ENCODE assay signal across 22 cellular contexts in genomic region chr6:16274519-16275229, GRCh38.
"Had no signal": no experiment of that assay in that cellular context is flagged by ENCODE, and none has a peak within 500 bp of the region (broad histone marks: within the 10 kb centered on the region; RNA-seq: fewer than 3 reads in every experiment).

No MANE protein-coding gene starts in this region.

- H3K9me3 Mint-ChIP-seq: activated naive CD4-positive, alpha-beta T cell treated with anti-CD3 and anti-CD28 coated beads, Interleukin-2, amount 50 U/mL, for 72 hours; activated T-cell treated with anti-CD3 and anti-CD28 coated beads, Interleukin-2, amount 50 U/mL, for 24 hours; activated T-helper 17 cell treated with anti-CD3 and anti-CD28 coated beads, Interleukin-2, amount 50 U/mL, for 72 hours; central memory CD8-positive, alpha-beta T cell; memory B cell had no signal

- H3K27me3 Mint-ChIP-seq: activated T-cell treated with anti-CD3 and anti-CD28 coated beads, Interleukin-2, amount 50 U/mL, for 24 hours; central memory CD8-positive, alpha-beta T cell had no signal

- DNase-seq: activated CD4-positive, alpha-beta T cell treated with anti-CD3 and anti-CD28 coated beads for 1 hour; activated CD4-positive, alpha-beta T cell treated with anti-CD3 and anti-CD28 coated beads, Interleukin-2, amount 50 U/mL, for 1 hour; activated CD8-positive, alpha-beta memory T cell treated with anti-CD3 and anti-CD28 coated beads for 24 hours; activated CD8-positive, alpha-beta memory T cell treated with anti-CD3 and anti-CD28 coated beads, Interleukin-2, amount 50 U/mL, for 4 hours; activated T-cell treated with anti-CD3 and anti-CD28 coated beads, Interleukin-2, amount 50 U/mL, for 24 hours; aorta; heart right ventricle; left colon; occipital lobe; retina; sigmoid colon; spleen; stimulated activated CD4-positive, alpha-beta T cell treated with anti-CD3 and anti-CD28 coated beads, Interleukin-4, amount 100 ng/mL, for 1 hour; stimulated activated naive CD4-positive, alpha-beta T cell treated with Interleukin-2 at 50 U/mL for 16 hours; substantia nigra; tibial artery had no signal

- H3K4me1 Mint-ChIP-seq: central memory CD8-positive, alpha-beta T cell had no signal

- ATAC-seq: activated naive CD4-positive, alpha-beta T cell treated with anti-CD3 and anti-CD28 coated beads, Interleukin-2, amount 50 U/mL, for 72 hours; activated T-helper 17 cell treated with anti-CD3 and anti-CD28 coated beads, Interleukin-2, amount 50 U/mL, for 72 hours; heart right ventricle; left colon had no signal

- H3K27me3 ChIP-seq: esophagus muscularis mucosa, heart right ventricle, sigmoid colon, spleen, tibial artery had no signal

- H3K36me3 Mint-ChIP-seq: activated naive CD4-positive, alpha-beta T cell treated with anti-CD3 and anti-CD28 coated beads, Interleukin-2, amount 50 U/mL, for 72 hours; memory B cell had no signal

- H3K4me3 Mint-ChIP-seq: activated T-cell treated with anti-CD3 and anti-CD28 coated beads, Interleukin-2, amount 50 U/mL, for 24 hours; activated T-helper 17 cell treated with anti-CD3 and anti-CD28 coated beads, Interleukin-2, amount 50 U/mL, for 72 hours; central memory CD8-positive, alpha-beta T cell; memory B cell had no signal

- H3K27ac ChIP-seq: coronary artery, esophagus muscularis mucosa, sigmoid colon, spleen, tibial artery had no signal

- H3K27ac Mint-ChIP-seq: activated naive CD4-positive, alpha-beta T cell treated with anti-CD3 and anti-CD28 coated beads, Interleukin-2, amount 50 U/mL, for 72 hours; activated T-cell treated with anti-CD3 and anti-CD28 coated beads, Interleukin-2, amount 50 U/mL, for 24 hours; activated T-helper 17 cell treated with anti-CD3 and anti-CD28 coated beads, Interleukin-2, amount 50 U/mL, for 72 hours; memory B cell had no signal

- H3K4me3 ChIP-seq: coronary artery, esophagus muscularis mucosa, heart right ventricle, sigmoid colon, spleen, tibial artery had no signal
